18 cellular contexts compared by ENCODE assay signal in genomic region chr4:162943263-162943662, GRCh38.
"Had no signal": no experiment of that assay in that cellular context is flagged by ENCODE, and none has a peak within 500 bp of the region (broad histone marks: within the 10 kb centered on the region; RNA-seq: fewer than 3 reads in every experiment).

No MANE protein-coding gene starts in this region.

- H3K9me3 Mint-ChIP-seq: memory B cell, neural crest cell had no signal

- H3K4me3 Mint-ChIP-seq: activated T-cell treated with anti-CD3 and anti-CD28 coated beads, Interleukin-2, amount 50 U/mL, for 72 hours; memory B cell; naive B cell; neural crest cell had no signal

- H3K9me3 ChIP-seq: esophagus muscularis mucosa, mucosa of descending colon, prostate gland, tibial artery had no signal

- H3K36me3 ChIP-seq: esophagus muscularis mucosa, prostate gland, tibial artery had no signal

- H3K4me1 Mint-ChIP-seq: memory B cell, naive B cell, neural crest cell had no signal

- H3K4me3 ChIP-seq: esophagus muscularis mucosa, mucosa of descending colon, prostate gland, tibial artery had no signal

- H3K27me3 ChIP-seq: esophagus muscularis mucosa, tibial artery had no signal

- H3K4me1 ChIP-seq: esophagus muscularis mucosa, prostate gland, tibial artery had no signal

- H3K27ac ChIP-seq: esophagus muscularis mucosa, prostate gland, tibial artery had no signal

- H3K36me3 Mint-ChIP-seq: memory B cell, naive B cell had no signal

- H3K27ac Mint-ChIP-seq: activated T-cell treated with anti-CD3 and anti-CD28 coated beads, Interleukin-2, amount 50 U/mL, for 72 hours; memory B cell had no signal

- DNase-seq: activated CD4-positive, alpha-beta T cell treated with anti-CD3 and anti-CD28 coated beads, Interleukin-2, amount 50 U/mL, for 1 hour; activated effector memory CD4-positive, alpha-beta T cell treated with anti-CD3 and anti-CD28 coated beads, Interleukin-2, amount 50 U/mL, for 16 hours; activated naive CD4-positive, alpha-beta T cell treated with anti-CD3 and anti-CD28 coated beads, Interleukin-2, amount 50 U/mL, for 16 hours; activated T-cell treated with anti-CD3 and anti-CD28 coated beads, Interleukin-2, amount 50 U/mL, for 72 hours; aorta; cortex of kidney; mucosa of descending colon; naive B cell; right cardiac atrium; stimulated activated CD4-positive, alpha-beta T cell treated with anti-CD3 and anti-CD28 coated beads, Interleukin-2, amount 100 ng/mL, for 24 hours; stimulated activated naive CD4-positive, alpha-beta T cell treated with Interleukin-2 at 50 U/mL for 16 hours; substantia nigra; T1000; tibial artery had no signal

- ATAC-seq: activated T-cell treated with anti-CD3 and anti-CD28 coated beads, Interleukin-2, amount 50 U/mL, for 72 hours; mucosa of descending colon; right cardiac atrium had no signal
